In genomic region chr13:101181076-101181685, GRCh38 we compare ENCODE assay signal across 23 cellular contexts.
"Had no signal": no experiment of that assay in that cellular context is flagged by ENCODE, and none has a peak within 500 bp of the region (broad histone marks: within the 10 kb centered on the region; RNA-seq: fewer than 3 reads in every experiment).

No MANE protein-coding gene starts in this region.

- ATAC-seq: left lobe of liver; lower lobe of right lung; natural killer cell; right lobe of liver; stimulated activated memory B cell treated with anti-CD40 and anti-IgM and Interleukin-4, amounts not matched to agents 10 μg/mL and 1 μg/mL and 100 μg/mL, for 72 hours; T-cell had no signal

- H3K9ac ChIP-seq: parathyroid adenoma had no signal

- H3K4me2 ChIP-seq: smooth muscle cell had no signal

- H2AFZ ChIP-seq: parathyroid adenoma had no signal

- H3K36me3 Mint-ChIP-seq: activated naive CD4-positive, alpha-beta T cell treated with anti-CD3 and anti-CD28 coated beads, Interleukin-2, amount 50 U/mL, for 24 hours; natural killer cell; stimulated activated memory B cell treated with anti-CD40 and anti-IgM and Interleukin-4, amounts not matched to agents 10 μg/mL and 1 μg/mL and 100 μg/mL, for 72 hours; T-cell had no signal

- H3K4me1 ChIP-seq: lower lobe of right lung, parathyroid adenoma, right lobe of liver, transverse colon had no signal

- H3K36me3 ChIP-seq: lower lobe of right lung, neutrophil, right lobe of liver, transverse colon, WERI-Rb-1 had no signal

- H3K9me3 Mint-ChIP-seq: activated naive CD4-positive, alpha-beta T cell treated with anti-CD3 and anti-CD28 coated beads, Interleukin-2, amount 50 U/mL, for 24 hours; natural killer cell; stimulated activated memory B cell treated with anti-CD40 and anti-IgM and Interleukin-4, amounts not matched to agents 10 μg/mL and 1 μg/mL and 100 μg/mL, for 72 hours; T-cell; T-helper 2 cell treated with Interferon-gamma antibody and Interleukin-4, amounts not matched to agents 5 μg/mL and 100 μg/mL, for 36 hours had no signal

- H3K4me1 Mint-ChIP-seq: activated naive CD4-positive, alpha-beta T cell treated with anti-CD3 and anti-CD28 coated beads, Interleukin-2, amount 50 U/mL, for 24 hours; natural killer cell; stimulated activated memory B cell treated with anti-CD40 and anti-IgM and Interleukin-4, amounts not matched to agents 10 μg/mL and 1 μg/mL and 100 μg/mL, for 72 hours; T-cell had no signal

- H3K27ac Mint-ChIP-seq: activated naive CD4-positive, alpha-beta T cell treated with anti-CD3 and anti-CD28 coated beads, Interleukin-2, amount 50 U/mL, for 24 hours; natural killer cell; stimulated activated memory B cell treated with anti-CD40 and anti-IgM and Interleukin-4, amounts not matched to agents 10 μg/mL and 1 μg/mL and 100 μg/mL, for 72 hours; T-cell; T-helper 2 cell treated with Interferon-gamma antibody and Interleukin-4, amounts not matched to agents 5 μg/mL and 100 μg/mL, for 36 hours had no signal

- H3K27ac ChIP-seq: coronary artery, lower lobe of right lung, neutrophil, parathyroid adenoma, right lobe of liver, transverse colon had no signal

- FAIRE-seq: kidney, TTC549 had no signal

- H3K4me3 Mint-ChIP-seq: activated naive CD4-positive, alpha-beta T cell treated with anti-CD3 and anti-CD28 coated beads, Interleukin-2, amount 50 U/mL, for 24 hours; natural killer cell; stimulated activated memory B cell treated with anti-CD40 and anti-IgM and Interleukin-4, amounts not matched to agents 10 μg/mL and 1 μg/mL and 100 μg/mL, for 72 hours; T-cell; T-helper 2 cell treated with Interferon-gamma antibody and Interleukin-4, amounts not matched to agents 5 μg/mL and 100 μg/mL, for 36 hours had no signal

- H3K9me3 ChIP-seq: lower lobe of right lung, neutrophil, right lobe of liver, transverse colon had no signal

- DNase-seq: activated CD4-positive, alpha-beta T cell treated with anti-CD3 and anti-CD28 coated beads, Interleukin-2, amount 50 U/mL, for 1 hour; activated CD4-positive, CD25-positive, alpha-beta regulatory T cell treated with anti-CD3 and anti-CD28 coated beads, Interleukin-2, amount 50 U/mL, for 72 hours; activated gamma-delta T cell treated with Interleukin-2 at 50 U/mL for 16 hours; activated T-cell treated with anti-CD3 and anti-CD28 coated beads, Interleukin-2, amount 50 U/mL, for 1 hour; anterior cingulate cortex; cerebellar nuclear complex; kidney; lower lobe of right lung; natural killer cell; right lobe of liver; stimulated activated CD4-positive, alpha-beta T cell treated with anti-CD3 and anti-CD28 coated beads, Interleukin-15, amount 100 ng/mL, for 24 hours; T-cell; transverse colon; WERI-Rb-1 had no signal

- H3K27me3 Mint-ChIP-seq: stimulated activated memory B cell treated with anti-CD40 and anti-IgM and Interleukin-4, amounts not matched to agents 10 μg/mL and 1 μg/mL and 100 μg/mL, for 72 hours had no signal

- H3K4me3 ChIP-seq: coronary artery, lower lobe of right lung, right lobe of liver, smooth muscle cell, transverse colon had no signal

- H3K27me3 ChIP-seq: neutrophil, right lobe of liver, transverse colon had no signal
